In genomic region chr14:67837011-67837624, GRCh38 we compare ENCODE assay signal across 8 cellular contexts. TPM values are rescaled to one million over a fixed set of nuclear protein-coding genes. Genes with fewer than 3 reads are reported as not detected.
DNase-seq lines count a peak whose midpoint lies in the region; ATAC-seq, FAIRE-seq and TF ChIP-seq lines count a peak whose summit lies in the region.

No MANE protein-coding gene starts in this region.

- TF ChIP-seq EP300 in transverse colon (IDR thresholded peaks at IDR 0.05; ENCODE audit: low read depth), result no peak

- in situ Hi-C loops in SK-MEL-5 (cut with HindIII; ENCODE audit: low pct_unique_long_range_greater_than_20kb, low sequenced_read_pairs), result no loop called here
- in situ Hi-C loops in transverse colon (cut with MboI; ENCODE audit: low pct_ligation_motif_present in 1 of 4, low pct_unique_long_range_greater_than_20kb in 1 of 4, low sequenced_read_pairs in 3 of 4), result loop anchor here (10.0 to 25.0 kb wide), 4 partner anchors 98 to 1008 kb away; no protein-coding TSS in a partner anchor

- H3K27ac Mint-ChIP-seq in activated CD4-positive, alpha-beta T cell treated with anti-CD3 and anti-CD28 coated beads for 36 hours, result no peak overlapping the region

- no peak overlapping the region for H3K4me3 Mint-ChIP-seq in activated CD4-positive, alpha-beta T cell treated with anti-CD3 and anti-CD28 coated beads for 36 hours

- H3K4me1 ChIP-seq in right lobe of liver (no peaks in the 10 kb centered on the region), transverse colon (peaks cover 0 to 8% (median 2%) of the 10 kb centered on the region in 4 donors)

- H3K9me3 ChIP-seq in right lobe of liver (no peaks in the 10 kb centered on the region), transverse colon (no peaks in the 10 kb centered on the region)

- H3K4me1 Mint-ChIP-seq in activated CD4-positive, alpha-beta T cell treated with anti-CD3 and anti-CD28 coated beads for 36 hours, result no peaks in the 10 kb centered on the region

- 0% methylated on average over 2 of the region's 2 CpGs for WGBS in right lobe of liver (ENCODE audit: insufficient coverage, low coverage, low lambda C conversion rate, missing lambda C conversion rate)
- 0 to 14% methylated on average over 2 of the region's 2 CpGs for whole genome bisulfite sequencing in transverse colon (ENCODE audit: low coverage in 1 of 2), 2 donors

- ATAC-seq in activated CD4-positive, alpha-beta T cell treated with anti-CD3 and anti-CD28 coated beads for 36 hours, result peak; percentile 39
- ATAC-seq in right lobe of liver, result peak; percentile 81 to 90 (median 86)
- no peak for ATAC-seq in HG02938 (IDR thresholded peaks at IDR 0.05; ENCODE audit: unreplicated experiment)

- TF ChIP-seq CTCF in bronchial epithelial cell (IDR thresholded peaks at IDR 0.05; ENCODE audit: insufficient read depth, low read length, severe bottlenecking) (peak; percentile 57), right lobe of liver (IDR thresholded peaks at IDR 0.05) (peak; percentile 42 to 65 (median 56)), transverse colon (IDR thresholded peaks at IDR 0.05) (peak; percentile 51 to 84 (median 59))

- H3K36me3 Mint-ChIP-seq in activated CD4-positive, alpha-beta T cell treated with anti-CD3 and anti-CD28 coated beads for 36 hours (ENCODE audit: low read depth), result peaks cover 17% of the 10 kb centered on the region

- TF ChIP-seq POLR2A in right lobe of liver (IDR thresholded peaks at IDR 0.05), result no peak
- no peak for TF ChIP-seq POLR2A in transverse colon (IDR thresholded peaks at IDR 0.05)

- no peaks in the 10 kb centered on the region for H3K27me3 Mint-ChIP-seq in activated CD4-positive, alpha-beta T cell treated with anti-CD3 and anti-CD28 coated beads for 36 hours

- CTCF ChIA-PET in activated CD4-positive, alpha-beta T cell treated with anti-CD3 and anti-CD28 coated beads for 36 hours (lab: Charles Lee), result interaction anchor here (0.8 to 1.6 kb wide), 6 partner anchors 9 to 1007 kb away, joined by 3 to 10 read pairs (median 4); no protein-coding TSS in a partner anchor

- H3K27me3 ChIP-seq in bronchial epithelial cell (ENCODE audit: control insufficient read depth, insufficient read depth, low read length), result no peaks in the 10 kb centered on the region
- H3K27me3 ChIP-seq in right lobe of liver, result no peaks in the 10 kb centered on the region
- H3K27me3 ChIP-seq in transverse colon, result no peaks in the 10 kb centered on the region

- H3K27ac ChIP-seq in right lobe of liver (no peak overlapping the region), transverse colon (no peak overlapping the region)

- intact Hi-C loops in activated CD4-positive, alpha-beta T cell treated with anti-CD3 and anti-CD28 coated beads for 36 hours (cut with DNase I, micrococcal nuclease), result loop anchor here (1.0 to 10.0 kb wide), 3 partner anchors 978 to 1008 kb away; no protein-coding TSS in a partner anchor
- intact Hi-C loops in right lobe of liver (cut with DNase I), result no loop called here
- intact Hi-C loops in transverse colon (cut with DNase I; ENCODE audit: low total_unique reads), result no loop called here

- POLR2A ChIA-PET in activated CD4-positive, alpha-beta T cell treated with anti-CD3 and anti-CD28 coated beads for 36 hours (lab: Charles Lee), result no interaction called here

- FAIRE-seq in bronchial epithelial cell (lab: Jason Lieb, UNC), result no peak

- H3K36me3 ChIP-seq in bronchial epithelial cell (ENCODE audit: control insufficient read depth, insufficient read depth, low read length) (no peaks in the 10 kb centered on the region), right lobe of liver (no peaks in the 10 kb centered on the region), transverse colon (no peaks in the 10 kb centered on the region)

- H3K4me3 ChIP-seq in bronchial epithelial cell (ENCODE audit: low read depth, low read length) (no peak overlapping the region), right lobe of liver (no peak overlapping the region), transverse colon (no peak overlapping the region)

- H3K9me3 Mint-ChIP-seq in activated CD4-positive, alpha-beta T cell treated with anti-CD3 and anti-CD28 coated beads for 36 hours (ENCODE audit: low read depth), result no peaks in the 10 kb centered on the region

- DNase-seq in activated CD4-positive, alpha-beta T cell treated with anti-CD3 and anti-CD28 coated beads for 36 hours, result peak; percentile 68
- no peak for DNase-seq in activated CD4-positive, alpha-beta T cell treated with anti-CD3 and anti-CD28 coated beads, Interleukin-2, amount 50 U/mL, for 48 hours
- DNase-seq in LHCN-M2 (ENCODE audit: low read depth) (peak; percentile 71), SK-MEL-5 (ENCODE audit: low read depth, low spot score) (peak; percentile 79), bronchial epithelial cell (ENCODE audit: low read depth) (peak; percentile 71), right lobe of liver (no peak), transverse colon (peak; percentile 62)

RNA-seq across cellular contexts. Expression of gene RAD51B, which starts 17.5 kb away (rescaled TPM):
- 10 to 100 TPM; 26.4 to 39.9 TPM for total RNA-seq in activated CD4-positive, alpha-beta T cell treated with anti-CD3 and anti-CD28 coated beads for 36 hours
- total RNA-seq in LHCN-M2 (2014; rRNA removed) (10.4 and 14.5 TPM in 2 replicates), bronchial epithelial cell (12.1 and 14.7 TPM in 2 replicates), right lobe of liver (1 to 10 TPM; 2.7 to 5.8 (median 4.3) TPM), transverse colon (10 to 100 TPM in 3 of 4 donors, 1 to 10 TPM in 1; 5.0 to 31.8 (median 20.6) TPM)
- polyA plus RNA-seq in LHCN-M2 (2012), result 5.7 TPM
- 28.9 and 30.6 TPM in 2 replicates for total RNA-seq in SK-MEL-5 (2014; rRNA removed; shearing (Covaris generic))
- polyA plus RNA-seq in SK-MEL-5 (2015; cell fraction: cytosol; rRNA removed), result 8.4 and 13.5 TPM in 2 replicates
- 17.3 and 18.7 TPM in 2 replicates for polyA plus RNA-seq in SK-MEL-5 (2015; cell fraction: nucleus; rRNA removed)

RNA-seq across cellular contexts. Expression of gene ZFYVE26, which starts 20.7 kb away (rescaled TPM):
- 10 to 100 TPM; 13.0 to 14.2 TPM for total RNA-seq in activated CD4-positive, alpha-beta T cell treated with anti-CD3 and anti-CD28 coated beads for 36 hours
- total RNA-seq in LHCN-M2 (2014; rRNA removed), result 13.0 and 18.5 TPM in 2 replicates
- polyA plus RNA-seq in LHCN-M2 (2012), result 7.8 TPM
- total RNA-seq in SK-MEL-5 (2014; rRNA removed; shearing (Covaris generic)), result 84.0 and 85.2 TPM in 2 replicates
- polyA plus RNA-seq in SK-MEL-5 (2015; cell fraction: cytosol; rRNA removed), result 30.6 and 43.1 TPM in 2 replicates
- 144 and 176 TPM in 2 replicates for polyA plus RNA-seq in SK-MEL-5 (2015; cell fraction: nucleus; rRNA removed)
- total RNA-seq in bronchial epithelial cell, result 11.3 and 13.2 TPM in 2 replicates
- 10 to 100 TPM in 5 of 6 experiments, 1 to 10 TPM in 1; 8.3 to 14.8 (median 11.3) TPM for total RNA-seq in right lobe of liver
- 10 to 100 TPM; 23.9 to 31.7 (median 28.8) TPM for total RNA-seq in transverse colon

Comparison
In these comparisons a context has a peak if more than half of its experiments do, and no peak if none do; other contexts are left out.
1. DNase-seq: peak in activated CD4-positive, alpha-beta T cell treated with anti-CD3 and anti-CD28 coated beads for 36 hours (single experiment), LHCN-M2 (single experiment), SK-MEL-5 (single experiment), bronchial epithelial cell (single experiment) and transverse colon (single experiment); none in activated CD4-positive, alpha-beta T cell treated with anti-CD3 and anti-CD28 coated beads, Interleukin-2, amount 50 U/mL, for 48 hours (0 of 2) and right lobe of liver (0 of 3).
2. intact Hi-C loops: an anchor here in activated CD4-positive, alpha-beta T cell treated with anti-CD3 and anti-CD28 coated beads for 36 hours (1.0 to 10.0 kb wide); none called in right lobe of liver and transverse colon.
3. Peak in every context shown above with its lines, with median percentiles within 50 percentile points of each other: CTCF ChIP-seq.